ENCODE assay signal across 8 cellular contexts in genomic region chr19:5679289-5680082, GRCh38. TPM values are rescaled to one million over a fixed set of nuclear protein-coding genes. Genes with fewer than 3 reads are reported as not detected.
A peak's percentile ranks its signal among the peaks of the same experiment; 100 is the strongest.
DNase-seq lines count a peak whose midpoint lies in the region; ATAC-seq, FAIRE-seq and TF ChIP-seq lines count a peak whose summit lies in the region.

No MANE protein-coding gene starts in this region.

- peak overlapping the region; percentile 96 for H3K4me2 ChIP-seq in DND-41 (ENCODE audit: insufficient read depth, low read length)

- peak overlapping the region; percentile 86 for H3K9ac ChIP-seq in DND-41 (ENCODE audit: low read depth, low read length)

- DNase-seq in DND-41 (no peak), Peyer's patch (peak in 1 of 3 donors; percentile 53), epithelial cell of proximal tubule (ENCODE audit: low read depth) (no peak), pancreas (peak in 2 of 6 donors; percentile 66 to 86), AG20443 (ENCODE audit: low spot score) (no peak)

- peak overlapping the region; percentile 84 for H3K27ac ChIP-seq in DND-41 (ENCODE audit: low read length)
- peak overlapping the region; percentile 83 to 94 (median 93) for H3K27ac ChIP-seq in Peyer's patch
- peak overlapping the region in 3 of 4 donors; percentile 77 to 89 (median 87) for H3K27ac ChIP-seq in pancreas

- ATAC-seq in DND-41 (ENCODE audit: insufficient read depth, low read depth), result no peak
- peak in 1 of 4 donors; percentile 0 for ATAC-seq in pancreas
- no peak for ATAC-seq in HG02852 (IDR thresholded peaks at IDR 0.05; ENCODE audit: unreplicated experiment)
- ATAC-seq in GM21723 (IDR thresholded peaks at IDR 0.05; ENCODE audit: unreplicated experiment), result no peak
- no peak for ATAC-seq in HG02798 (IDR thresholded peaks at IDR 0.05; ENCODE audit: poor library complexity, unreplicated experiment)

- no peak for TF ChIP-seq CTCF in DND-41 (IDR thresholded peaks at IDR 0.05; ENCODE audit: borderline replicate concordance, extremely low read depth, low read length, poor library complexity, severe bottlenecking)
- no peak for TF ChIP-seq CTCF in Peyer's patch (IDR thresholded peaks at IDR 0.05)
- no peak for TF ChIP-seq CTCF in epithelial cell of proximal tubule (conservative IDR thresholded peaks at IDR 0.05; ENCODE audit: low read depth, low read length)
- no peak for TF ChIP-seq CTCF in pancreas (IDR thresholded peaks at IDR 0.05)

- H3K79me2 ChIP-seq in DND-41 (ENCODE audit: insufficient read depth, low read length), result peaks cover 13% of the 10 kb centered on the region

- H4K20me1 ChIP-seq in DND-41 (ENCODE audit: insufficient read depth, low read length), result 0 out of 2 replicates have a peak, but pooled peaks cover 9% of the 10 kb centered on the region

- H2AFZ ChIP-seq in DND-41 (ENCODE audit: low read depth, low read length), result peak overlapping the region; percentile 94

- TF ChIP-seq POLR2A in Peyer's patch (IDR thresholded peaks at IDR 0.05), result no peak

- peaks cover 24% of the 10 kb centered on the region for H3K4me1 ChIP-seq in DND-41 (ENCODE audit: insufficient read depth, low read length)
- peaks cover 0 to 16% (median 10%) of the 10 kb centered on the region in 4 donors for H3K4me1 ChIP-seq in Peyer's patch
- H3K4me1 ChIP-seq in pancreas, result no peaks in the 10 kb centered on the region

- H3K36me3 ChIP-seq in DND-41 (ENCODE audit: insufficient read depth, low read length) (peaks cover 10% of the 10 kb centered on the region; the same call in 1 of the 2 replicates), Peyer's patch (no peaks in the 10 kb centered on the region), pancreas (no peaks in the 10 kb centered on the region)

- H3K27me3 ChIP-seq in DND-41 (ENCODE audit: insufficient read depth, low read length, poor library complexity), result no peaks in the 10 kb centered on the region
- no peaks in the 10 kb centered on the region for H3K27me3 ChIP-seq in Peyer's patch
- no peaks in the 10 kb centered on the region for H3K27me3 ChIP-seq in pancreas

- H3K4me3 ChIP-seq in DND-41 (ENCODE audit: low read depth in 1 of 2, low read length in 2 of 2) (peak overlapping the region; percentile 95 to 97), Peyer's patch (peak overlapping the region; percentile 79 to 98 (median 89)), epithelial cell of proximal tubule (ENCODE audit: low read depth, low read length) (peak overlapping the region; percentile 74), pancreas (peak overlapping the region; percentile 46 to 93 (median 84))

- H3K9me3 ChIP-seq in DND-41 (ENCODE audit: insufficient read depth, low read length, severe bottlenecking) (no peaks in the 10 kb centered on the region), Peyer's patch (no peaks in the 10 kb centered on the region), pancreas (no peaks in the 10 kb centered on the region)

- 18 to 21% methylated on average over 23 to 26 of the region's 26 CpGs for WGBS in pancreas, 2 donors

- no peak for FAIRE-seq in pancreas (lab: Jason Lieb, UNC)

- intact Hi-C loops in pancreas (cut with DNase I), result no loop called here

RNA-seq across cellular contexts. Expression of gene MICOS13, which starts 0.8 kb away (rescaled TPM):
- total RNA-seq in Peyer's patch (10 to 100 TPM; 11.6 to 48.0 (median 40.0) TPM), epithelial cell of proximal tubule (61.2 and 67.6 TPM in 2 replicates), pancreas (10 to 100 TPM; 14.0 to 25.9 (median 23.5) TPM)
- polyA plus RNA-seq in pancreas, result 10 to 100 TPM; 59.3 to 77.5 TPM

RNA-seq across cellular contexts. Expression of gene HSD11B1L, which starts 1.3 kb away (rescaled TPM):
- total RNA-seq in Peyer's patch (10 to 100 TPM in 1 of 4 donors, 1 to 10 TPM in 2, not detected in 1; 4.9 to 17.3 (median 7.2) TPM), epithelial cell of proximal tubule (4.3 and 13.5 TPM in 2 replicates), pancreas (1 to 10 TPM; 2.1 to 5.5 (median 3.5) TPM)
- polyA plus RNA-seq in pancreas, result 10 to 100 TPM; 12.9 to 16.9 TPM

RNA-seq across cellular contexts. Expression of gene RPL36, which starts 10.6 kb away (rescaled TPM):
- total RNA-seq in Peyer's patch (100 to 1,000 TPM; 170 to 440 (median 262) TPM), epithelial cell of proximal tubule (808 and 1,224 TPM in 2 replicates), pancreas (100 to 1,000 TPM; 524 to 926 (median 654) TPM)
- 1,000 to 10,000 TPM in 1 of 2 donors, 100 to 1,000 TPM in 1; 951 to 1,510 TPM for polyA plus RNA-seq in pancreas

RNA-seq across cellular contexts. Expression of gene LONP1, which starts 40.5 kb away (rescaled TPM):
- total RNA-seq in Peyer's patch (10 to 100 TPM; 31.7 to 75.9 (median 47.4) TPM), epithelial cell of proximal tubule (115 and 134 TPM in 2 replicates), pancreas (10 to 100 TPM; 23.3 to 56.7 (median 33.1) TPM)
- 10 to 100 TPM; 42.5 to 63.9 TPM for polyA plus RNA-seq in pancreas

RNA-seq across cellular contexts. Expression of gene CATSPERD, which starts 41.0 kb away (rescaled TPM):
- total RNA-seq in Peyer's patch (not detected), epithelial cell of proximal tubule (0.65 TPM in 1 of 2 replicates, not detected in the other), pancreas (not detected)
- polyA plus RNA-seq in pancreas, result not detected
